1 cellular context compared by ENCODE assay signal in the genomic region with DNA sequence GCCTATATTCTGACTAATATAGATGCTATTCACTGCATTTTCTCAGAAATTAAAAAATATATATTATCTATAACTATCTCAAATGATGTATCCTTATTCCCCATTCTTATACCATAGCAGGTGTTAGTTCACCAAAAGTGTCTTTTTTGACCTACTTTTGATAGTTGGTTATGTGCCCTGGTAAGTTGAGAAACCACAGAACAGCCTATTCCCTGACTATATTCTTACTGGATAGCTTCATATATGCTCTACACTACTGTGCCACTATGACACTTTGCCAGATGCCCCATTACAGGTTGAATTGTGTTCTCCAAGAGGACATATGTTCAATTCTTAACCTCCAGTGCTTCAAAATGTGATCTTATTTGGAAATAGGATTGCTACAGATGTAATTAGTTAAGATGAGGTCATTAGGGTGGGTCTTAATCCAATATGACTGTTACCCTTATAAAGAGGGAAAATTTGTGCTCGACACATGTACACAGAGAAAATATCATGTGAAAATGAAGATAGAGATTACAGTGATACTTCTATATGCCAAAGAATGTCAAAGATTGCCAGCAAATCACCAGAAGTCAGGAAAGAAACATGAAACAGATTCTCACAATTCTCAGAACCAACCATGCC.
TF ChIP-seq lines count a peak whose summit lies in the region.

No MANE protein-coding gene starts in this region.

TF ChIP-seq in GM23338, 12 proteins besides CTCF, POLR2A, EP300 and RAD21 (continued from another document):
- TF ChIP-seq, protein P1, sequence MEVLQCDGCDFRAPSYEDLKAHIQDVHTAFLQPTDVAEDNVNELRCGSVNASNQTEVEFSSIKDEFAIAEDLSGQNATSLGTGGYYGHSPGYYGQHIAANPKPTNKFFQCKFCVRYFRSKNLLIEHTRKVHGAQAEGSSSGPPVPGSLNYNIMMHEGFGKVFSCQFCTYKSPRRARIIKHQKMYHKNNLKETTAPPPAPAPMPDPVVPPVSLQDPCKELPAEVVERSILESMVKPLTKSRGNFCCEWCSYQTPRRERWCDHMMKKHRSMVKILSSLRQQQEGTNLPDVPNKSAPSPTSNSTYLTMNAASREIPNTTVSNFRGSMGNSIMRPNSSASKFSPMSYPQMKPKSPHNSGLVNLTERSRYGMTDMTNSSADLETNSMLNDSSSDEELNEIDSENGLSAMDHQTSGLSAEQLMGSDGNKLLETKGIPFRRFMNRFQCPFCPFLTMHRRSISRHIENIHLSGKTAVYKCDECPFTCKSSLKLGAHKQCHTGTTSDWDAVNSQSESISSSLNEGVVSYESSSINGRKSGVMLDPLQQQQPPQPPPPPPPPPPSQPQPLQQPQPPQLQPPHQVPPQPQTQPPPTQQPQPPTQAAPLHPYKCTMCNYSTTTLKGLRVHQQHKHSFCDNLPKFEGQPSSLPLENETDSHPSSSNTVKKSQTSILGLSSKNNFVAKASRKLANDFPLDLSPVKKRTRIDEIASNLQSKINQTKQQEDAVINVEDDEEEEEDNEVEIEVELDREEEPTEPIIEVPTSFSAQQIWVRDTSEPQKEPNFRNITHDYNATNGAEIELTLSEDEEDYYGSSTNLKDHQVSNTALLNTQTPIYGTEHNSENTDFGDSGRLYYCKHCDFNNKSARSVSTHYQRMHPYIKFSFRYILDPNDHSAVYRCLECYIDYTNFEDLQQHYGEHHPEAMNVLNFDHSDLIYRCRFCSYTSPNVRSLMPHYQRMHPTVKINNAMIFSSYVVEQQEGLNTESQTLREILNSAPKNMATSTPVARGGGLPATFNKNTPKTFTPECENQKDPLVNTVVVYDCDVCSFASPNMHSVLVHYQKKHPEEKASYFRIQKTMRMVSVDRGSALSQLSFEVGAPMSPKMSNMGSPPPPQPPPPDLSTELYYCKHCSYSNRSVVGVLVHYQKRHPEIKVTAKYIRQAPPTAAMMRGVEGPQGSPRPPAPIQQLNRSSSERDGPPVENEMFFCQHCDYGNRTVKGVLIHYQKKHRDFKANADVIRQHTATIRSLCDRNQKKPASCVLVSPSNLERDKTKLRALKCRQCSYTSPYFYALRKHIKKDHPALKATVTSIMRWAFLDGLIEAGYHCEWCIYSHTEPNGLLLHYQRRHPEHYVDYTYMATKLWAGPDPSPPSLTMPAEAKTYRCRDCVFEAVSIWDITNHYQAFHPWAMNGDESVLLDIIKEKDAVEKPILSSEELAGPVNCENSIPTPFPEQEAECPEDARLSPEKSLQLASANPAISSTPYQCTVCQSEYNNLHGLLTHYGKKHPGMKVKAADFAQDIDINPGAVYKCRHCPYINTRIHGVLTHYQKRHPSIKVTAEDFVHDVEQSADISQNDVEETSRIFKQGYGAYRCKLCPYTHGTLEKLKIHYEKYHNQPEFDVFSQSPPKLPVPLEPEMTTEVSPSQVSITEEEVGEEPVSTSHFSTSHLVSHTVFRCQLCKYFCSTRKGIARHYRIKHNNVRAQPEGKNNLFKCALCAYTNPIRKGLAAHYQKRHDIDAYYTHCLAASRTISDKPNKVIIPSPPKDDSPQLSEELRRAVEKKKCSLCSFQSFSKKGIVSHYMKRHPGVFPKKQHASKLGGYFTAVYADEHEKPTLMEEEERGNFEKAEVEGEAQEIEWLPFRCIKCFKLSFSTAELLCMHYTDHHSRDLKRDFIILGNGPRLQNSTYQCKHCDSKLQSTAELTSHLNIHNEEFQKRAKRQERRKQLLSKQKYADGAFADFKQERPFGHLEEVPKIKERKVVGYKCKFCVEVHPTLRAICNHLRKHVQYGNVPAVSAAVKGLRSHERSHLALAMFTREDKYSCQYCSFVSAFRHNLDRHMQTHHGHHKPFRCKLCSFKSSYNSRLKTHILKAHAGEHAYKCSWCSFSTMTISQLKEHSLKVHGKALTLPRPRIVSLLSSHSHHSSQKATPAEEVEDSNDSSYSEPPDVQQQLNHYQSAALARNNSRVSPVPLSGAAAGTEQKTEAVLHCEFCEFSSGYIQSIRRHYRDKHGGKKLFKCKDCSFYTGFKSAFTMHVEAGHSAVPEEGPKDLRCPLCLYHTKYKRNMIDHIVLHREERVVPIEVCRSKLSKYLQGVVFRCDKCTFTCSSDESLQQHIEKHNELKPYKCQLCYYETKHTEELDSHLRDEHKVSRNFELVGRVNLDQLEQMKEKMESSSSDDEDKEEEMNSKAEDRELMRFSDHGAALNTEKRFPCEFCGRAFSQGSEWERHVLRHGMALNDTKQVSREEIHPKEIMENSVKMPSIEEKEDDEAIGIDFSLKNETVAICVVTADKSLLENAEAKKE (CRISPR knock-in tag; IDR thresholded peaks at IDR 0.05), result no peak
- TF ChIP-seq EZH2phosphoT487 (IDR thresholded peaks at IDR 0.05; ENCODE audit: unreplicated experiment) (no peak), STAT1 (IDR thresholded peaks at IDR 0.05; ENCODE audit: unreplicated experiment) (no peak), NANOG (IDR thresholded peaks at IDR 0.05; ENCODE audit: borderline replicate concordance) (no peak), EZH2 (IDR thresholded peaks at IDR 0.05; ENCODE audit: low read depth, unreplicated experiment) (no peak), ZNF331 (CRISPR knock-in tag; IDR thresholded peaks at IDR 0.05; ENCODE audit: low read depth) (no peak)
- TF ChIP-seq, protein P2, sequence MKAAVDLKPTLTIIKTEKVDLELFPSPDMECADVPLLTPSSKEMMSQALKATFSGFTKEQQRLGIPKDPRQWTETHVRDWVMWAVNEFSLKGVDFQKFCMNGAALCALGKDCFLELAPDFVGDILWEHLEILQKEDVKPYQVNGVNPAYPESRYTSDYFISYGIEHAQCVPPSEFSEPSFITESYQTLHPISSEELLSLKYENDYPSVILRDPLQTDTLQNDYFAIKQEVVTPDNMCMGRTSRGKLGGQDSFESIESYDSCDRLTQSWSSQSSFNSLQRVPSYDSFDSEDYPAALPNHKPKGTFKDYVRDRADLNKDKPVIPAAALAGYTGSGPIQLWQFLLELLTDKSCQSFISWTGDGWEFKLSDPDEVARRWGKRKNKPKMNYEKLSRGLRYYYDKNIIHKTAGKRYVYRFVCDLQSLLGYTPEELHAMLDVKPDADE (IDR thresholded peaks at IDR 0.05), result no peak
- TF ChIP-seq, protein P3, sequence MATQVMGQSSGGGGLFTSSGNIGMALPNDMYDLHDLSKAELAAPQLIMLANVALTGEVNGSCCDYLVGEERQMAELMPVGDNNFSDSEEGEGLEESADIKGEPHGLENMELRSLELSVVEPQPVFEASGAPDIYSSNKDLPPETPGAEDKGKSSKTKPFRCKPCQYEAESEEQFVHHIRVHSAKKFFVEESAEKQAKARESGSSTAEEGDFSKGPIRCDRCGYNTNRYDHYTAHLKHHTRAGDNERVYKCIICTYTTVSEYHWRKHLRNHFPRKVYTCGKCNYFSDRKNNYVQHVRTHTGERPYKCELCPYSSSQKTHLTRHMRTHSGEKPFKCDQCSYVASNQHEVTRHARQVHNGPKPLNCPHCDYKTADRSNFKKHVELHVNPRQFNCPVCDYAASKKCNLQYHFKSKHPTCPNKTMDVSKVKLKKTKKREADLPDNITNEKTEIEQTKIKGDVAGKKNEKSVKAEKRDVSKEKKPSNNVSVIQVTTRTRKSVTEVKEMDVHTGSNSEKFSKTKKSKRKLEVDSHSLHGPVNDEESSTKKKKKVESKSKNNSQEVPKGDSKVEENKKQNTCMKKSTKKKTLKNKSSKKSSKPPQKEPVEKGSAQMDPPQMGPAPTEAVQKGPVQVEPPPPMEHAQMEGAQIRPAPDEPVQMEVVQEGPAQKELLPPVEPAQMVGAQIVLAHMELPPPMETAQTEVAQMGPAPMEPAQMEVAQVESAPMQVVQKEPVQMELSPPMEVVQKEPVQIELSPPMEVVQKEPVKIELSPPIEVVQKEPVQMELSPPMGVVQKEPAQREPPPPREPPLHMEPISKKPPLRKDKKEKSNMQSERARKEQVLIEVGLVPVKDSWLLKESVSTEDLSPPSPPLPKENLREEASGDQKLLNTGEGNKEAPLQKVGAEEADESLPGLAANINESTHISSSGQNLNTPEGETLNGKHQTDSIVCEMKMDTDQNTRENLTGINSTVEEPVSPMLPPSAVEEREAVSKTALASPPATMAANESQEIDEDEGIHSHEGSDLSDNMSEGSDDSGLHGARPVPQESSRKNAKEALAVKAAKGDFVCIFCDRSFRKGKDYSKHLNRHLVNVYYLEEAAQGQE (IDR thresholded peaks at IDR 0.05; ENCODE audit: unreplicated experiment), result no peak
